ENCODE assay signal across 8 cellular contexts in the genomic region with DNA sequence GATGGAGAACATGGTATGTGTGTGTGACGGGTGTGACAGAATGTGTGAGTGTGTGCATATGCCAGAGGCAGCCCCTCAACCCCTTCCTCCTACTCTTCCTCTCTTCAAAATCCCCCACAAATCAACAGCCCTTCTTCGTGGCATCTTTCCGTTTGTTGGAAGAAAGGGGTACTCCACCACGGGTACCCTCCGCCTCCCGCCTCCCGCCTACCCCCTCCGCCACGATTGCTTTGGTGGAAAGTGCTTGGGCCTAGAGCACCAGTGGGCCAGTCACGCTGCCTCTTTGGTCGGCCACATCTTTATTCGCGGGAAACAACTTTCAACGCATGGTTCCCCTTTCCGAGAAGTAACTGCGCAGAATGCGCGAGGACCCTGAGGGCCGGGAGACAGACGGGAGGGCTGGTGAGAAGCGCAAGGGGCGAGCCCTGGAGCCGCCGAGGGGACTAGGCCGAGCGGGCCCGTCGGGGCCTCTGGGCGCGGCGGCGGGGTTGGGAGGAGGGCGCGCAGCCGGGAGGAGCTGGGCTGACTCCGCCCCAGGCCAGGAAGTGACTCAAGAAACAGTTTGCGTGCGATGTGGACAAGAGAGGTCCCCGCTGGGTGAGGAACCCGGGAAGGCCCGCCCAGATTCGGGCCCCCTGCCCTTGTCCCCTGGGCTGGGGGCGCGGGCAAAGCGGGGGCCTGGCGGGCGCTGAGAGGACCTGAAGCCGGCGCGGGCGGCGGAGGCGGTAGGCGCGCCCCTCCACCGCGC. TPM values are rescaled to one million over a fixed set of nuclear protein-coding genes. Genes with fewer than 3 reads are reported as not detected.
A peak's percentile ranks its signal among the peaks of the same experiment; 100 is the strongest.
DNase-seq lines count a peak whose midpoint lies in the region; ATAC-seq, FAIRE-seq and TF ChIP-seq lines count a peak whose summit lies in the region.

A gene (minus strand): TSS at position 274 of the 748 bp plus-strand sequence. CDS start 614 bp downstream, outside the sequence.
A gene (plus strand): TSS at position 560 of the 748 bp plus-strand sequence. CDS start 777 bp downstream, outside the sequence.

- peak; percentile 82 for ATAC-seq in GM21825 (IDR thresholded peaks at IDR 0.05; ENCODE audit: unreplicated experiment)

- no peaks in the 10 kb centered on the region for H3K36me3 ChIP-seq in KMS-11 (ENCODE audit: insufficient read depth)

- H3K27me3 ChIP-seq in KMS-11 (ENCODE audit: insufficient read depth, low read depth) = no peaks in the 10 kb centered on the region

- no peaks in the 10 kb centered on the region for H3K79me2 ChIP-seq in KMS-11 (ENCODE audit: insufficient read depth, low read depth)

- FAIRE-seq in frontal cortex (lab: Jason Lieb, UNC) = no peak

- peaks cover 18% of the 10 kb centered on the region for H3K4me1 ChIP-seq in KMS-11 (ENCODE audit: low read depth, poor library complexity, severe bottlenecking)

- H2AFZ ChIP-seq in KMS-11 (ENCODE audit: low read depth) = peak within 1 kb of the TSS; percentile 39; the same call in 1 of the 2 replicates

- peak; percentile 81 for DNase-seq in ELF-1 (ENCODE audit: low read depth, low spot score)
- peak; percentile 92 for DNase-seq in SIG-M5 treated with dmso at 0.1 percent for 504 hours (lab: John Stamatoyannopoulos, UW; ENCODE audit: unreplicated experiment)
- peak; percentile 83 for DNase-seq in activated gamma-delta T cell treated with anti-CD3 and anti-CD28 coated beads, Interleukin-2, amount 50 U/mL, for 16 hours (ENCODE audit: low read depth)
- peak; percentile 95 to 97 for DNase-seq in frontal cortex (ENCODE audit: low spot score in 2 of 2)
- peak; percentile 63 for DNase-seq in non-pigmented ciliary epithelial cell (ENCODE audit: low read depth)
- DNase-seq in substantia nigra (lab: John Stamatoyannopoulos, UW) = peak; percentile 29 to 90 (median 74)

- peak within 1 kb of the TSS; percentile 94 for H3K27ac ChIP-seq in KMS-11
- peak within 1 kb of the TSS; percentile 91 for H3K27ac ChIP-seq in substantia nigra (ENCODE audit: low read depth, low read length, poor library complexity, severe bottlenecking)

- H3K4me2 ChIP-seq in KMS-11 = peak within 1 kb of the TSS; percentile 86

- peak within 1 kb of the TSS; percentile 87 for H3K9ac ChIP-seq in KMS-11

- no peaks in the 10 kb centered on the region for H4K20me1 ChIP-seq in KMS-11 (ENCODE audit: insufficient read depth)

- no peak within 1 kb of the TSS for H3K4me3 ChIP-seq in KMS-11 (IDR thresholded peaks at IDR 0.05; ENCODE audit: insufficient read depth, low read depth, low read length)

- TF ChIP-seq CTCF in KMS-11 (conservative IDR thresholded peaks at IDR 0.05; ENCODE audit: low read depth, low read length) = no peak

RNA-seq across cellular contexts. Expression of the first gene that starts in this region (rescaled TPM):
- not detected for total RNA-seq in frontal cortex

RNA-seq across cellular contexts. Expression of the second gene that starts in this region (rescaled TPM):
- 13.9 TPM for total RNA-seq in frontal cortex
